ENCODE assay signal across 8 cellular contexts in genomic region chr1:62295921-62296451, GRCh38. TPM values are rescaled to one million over a fixed set of nuclear protein-coding genes. Genes with fewer than 3 reads are reported as not detected.
A peak's percentile ranks its signal among the peaks of the same experiment; 100 is the strongest.
DNase-seq lines count a peak whose midpoint lies in the region; ATAC-seq and TF ChIP-seq lines count a peak whose summit lies in the region.

No MANE protein-coding gene starts in this region.

- H3K27ac ChIP-seq in vagina (no peak overlapping the region), adrenal gland (no peak overlapping the region), psoas muscle (no peak overlapping the region)

- no peaks in the 10 kb centered on the region for H3K9me3 ChIP-seq in vagina
- no peaks in the 10 kb centered on the region for H3K9me3 ChIP-seq in adrenal gland (replicated peaks in 1 of 3)
- H3K9me3 ChIP-seq in psoas muscle, result no peaks in the 10 kb centered on the region

- H3K36me3 ChIP-seq in vagina, result no peaks in the 10 kb centered on the region
- H3K36me3 ChIP-seq in adrenal gland (replicated peaks in 1 of 2), result no peaks in the 10 kb centered on the region
- no peaks in the 10 kb centered on the region for H3K36me3 ChIP-seq in psoas muscle (ENCODE audit: insufficient read depth in 1 of 2, low read depth in 1 of 2)

- DNase-seq in AML-193 (lab: John Stamatoyannopoulos, UW) (peak; percentile 1 to 21), MV-4-11 (lab: John Stamatoyannopoulos, UW) (peak; percentile 86), fibroblast of the aortic adventitia (ENCODE audit: low read depth) (peak; percentile 80), vagina (ENCODE audit: extremely low spot score in 2 of 2) (no peak), adrenal gland (no peak), psoas muscle (no peak), GF-D8 (lab: John Stamatoyannopoulos, UW) (no peak)

- TF ChIP-seq CTCF in fibroblast of the aortic adventitia (IDR thresholded peaks at IDR 0.05; ENCODE audit: insufficient read depth, low read length) (no peak), vagina (IDR thresholded peaks at IDR 0.05) (no peak), adrenal gland (IDR thresholded peaks at IDR 0.05) (no peak), psoas muscle (IDR thresholded peaks at IDR 0.05) (no peak)

- 15 to 26% (median 22%) methylated on average over 6 of the region's 6 CpGs for WGBS in adrenal gland, 4 donors
- WGBS in psoas muscle, 3 donors, result 12 to 19% (median 13%) methylated on average over 6 of the region's 6 CpGs

- intact Hi-C loops in vagina (cut with DNase I), result no loop called here
- intact Hi-C loops in adrenal gland (cut with DNase I), result no loop called here
- intact Hi-C loops in psoas muscle (cut with DNase I), result no loop called here

- ATAC-seq in GM21528 (IDR thresholded peaks at IDR 0.05; ENCODE audit: low FRiP score, unreplicated experiment), result peak; percentile 74
- no peak for ATAC-seq in psoas muscle

- H3K4me3 ChIP-seq in fibroblast of the aortic adventitia (ENCODE audit: low read depth, low read length) (peak overlapping the region; percentile 13), vagina (no peak overlapping the region), adrenal gland (no peak overlapping the region), psoas muscle (no peak overlapping the region)

- H3K27me3 ChIP-seq in vagina, result no peaks in the 10 kb centered on the region
- peaks cover 10% of the 10 kb centered on the region for H3K27me3 ChIP-seq in adrenal gland
- no peaks in the 10 kb centered on the region for H3K27me3 ChIP-seq in psoas muscle (ENCODE audit: insufficient read depth in 3 of 3, low read length in 2 of 3)

- TF ChIP-seq POLR2A in vagina (IDR thresholded peaks at IDR 0.05) (no peak), adrenal gland (IDR thresholded peaks at IDR 0.05) (no peak)

- peaks cover 11% of the 10 kb centered on the region for H3K4me1 ChIP-seq in vagina
- H3K4me1 ChIP-seq in adrenal gland (replicated peaks in 1 of 2), result peaks cover 0 to 8% of the 10 kb centered on the region in 2 donors
- H3K4me1 ChIP-seq in psoas muscle, result no peaks in the 10 kb centered on the region

RNA-seq across cellular contexts. Expression of gene KANK4, which starts 23.2 kb away (rescaled TPM):
- total RNA-seq in fibroblast of the aortic adventitia (ENCODE audit: low replicate concordance) (0.09 and 0.16 TPM in 2 replicates), vagina (1.2 TPM), adrenal gland (under 1 TPM in 6 of 8 donors, not detected in 2; 0.12 to 0.91 (median 0.26) TPM), psoas muscle (under 1 TPM in 2 of 4 donors, not detected in 2; 0.12 to 0.21 TPM)
- polyA plus RNA-seq in adrenal gland (under 1 TPM; 0.16 to 0.40 (median 0.17) TPM), psoas muscle (1 to 10 TPM in 1 of 3 donors, under 1 TPM in 1, not detected in 1; 0.09 to 1.1 TPM)

Comparison
In these comparisons a context has a peak if more than half of its experiments do, and no peak if none do; other contexts are left out.
1. DNase-seq: peak in AML-193 (2 of 2), MV-4-11 (single experiment) and fibroblast of the aortic adventitia (single experiment); none in vagina (0 of 2), adrenal gland (0 of 7), psoas muscle (0 of 2) and GF-D8 (single experiment).